16 cellular contexts compared by ENCODE assay signal in genomic region chr7:139623518-139623917, GRCh38.
DNase-seq lines count a peak whose midpoint lies in the region; ATAC-seq and TF ChIP-seq lines count a peak whose summit lies in the region.
"Had no signal": no experiment of that assay in that cellular context is flagged by ENCODE, and none has a peak within 500 bp of the region (broad histone marks: within the 10 kb centered on the region; RNA-seq: fewer than 3 reads in every experiment).

No MANE protein-coding gene starts in this region.

- no peak overlapping the region for H3K27ac Mint-ChIP-seq in activated CD8-positive, alpha-beta T cell treated with anti-CD3 and anti-CD28 coated beads for 36 hours
- H3K27ac Mint-ChIP-seq in activated CD8-positive, alpha-beta T cell treated with anti-CD3 and anti-CD28 coated beads, Interleukin-2, amount 10 ng/mL, durations not matched to agents 7 days and 5 days: no peak overlapping the region
- H3K27ac Mint-ChIP-seq in WTC11: no peak overlapping the region
- H3K27ac Mint-ChIP-seq in natural killer cell treated with Interleukin-12 subunit alpha and Interleukin-12 subunit beta and Interleukin-15 and Interleukin-18, amount 100 ng/mL, for 72 hours: peak overlapping the region; percentile 60 to 62

- peak; percentile 68 for ATAC-seq in activated CD8-positive, alpha-beta T cell treated with anti-CD3 and anti-CD28 coated beads for 36 hours
- ATAC-seq in activated CD8-positive, alpha-beta T cell treated with anti-CD3 and anti-CD28 coated beads, Interleukin-2, amount 10 ng/mL, durations not matched to agents 7 days and 5 days: no peak
- ATAC-seq in WTC11 (peak; percentile 25), HG02840 (IDR thresholded peaks at IDR 0.05; ENCODE audit: low FRiP score, unreplicated experiment) (no peak)
- peak in 1 of 2 donors; percentile 62 for ATAC-seq in natural killer cell treated with Interleukin-12 subunit alpha and Interleukin-12 subunit beta and Interleukin-15 and Interleukin-18, amount 100 ng/mL, for 72 hours
- ATAC-seq: gastroesophageal sphincter, Panc1 had no signal

- POLR2A ChIA-PET in activated CD8-positive, alpha-beta T cell treated with anti-CD3 and anti-CD28 coated beads for 36 hours (lab: Charles Lee): no interaction called here
- POLR2A ChIA-PET in activated CD8-positive, alpha-beta T cell treated with anti-CD3 and anti-CD28 coated beads, Interleukin-2, amount 10 ng/mL, durations not matched to agents 7 days and 5 days (lab: Charles Lee): no interaction called here
- POLR2A ChIA-PET in WTC11 (lab: Charles Lee): no interaction called here

- H3K4me1 Mint-ChIP-seq in activated CD8-positive, alpha-beta T cell treated with anti-CD3 and anti-CD28 coated beads for 36 hours (ENCODE audit: low read depth): peaks cover 38% of the 10 kb centered on the region
- peaks cover 58% of the 10 kb centered on the region for H3K4me1 Mint-ChIP-seq in activated CD8-positive, alpha-beta T cell treated with anti-CD3 and anti-CD28 coated beads, Interleukin-2, amount 10 ng/mL, durations not matched to agents 7 days and 5 days (ENCODE audit: low read depth)
- H3K4me1 Mint-ChIP-seq in WTC11: peaks cover 10% of the 10 kb centered on the region
- H3K4me1 Mint-ChIP-seq in natural killer cell treated with Interleukin-12 subunit alpha and Interleukin-12 subunit beta and Interleukin-15 and Interleukin-18, amount 100 ng/mL, for 72 hours (ENCODE audit: low read depth in 2 of 2): peaks cover 40 to 45% of the 10 kb centered on the region in 2 donors

- CTCF ChIA-PET in activated CD8-positive, alpha-beta T cell treated with anti-CD3 and anti-CD28 coated beads for 36 hours (lab: Charles Lee): interaction anchor here (3.3 kb wide), 1 partner anchor 23 kb away, joined by 21 read pairs; no protein-coding TSS in a partner anchor
- CTCF ChIA-PET in activated CD8-positive, alpha-beta T cell treated with anti-CD3 and anti-CD28 coated beads, Interleukin-2, amount 10 ng/mL, durations not matched to agents 7 days and 5 days (lab: Charles Lee): interaction anchor here (1.3 to 1.5 kb wide), 2 partner anchors 189 to 318 kb away, joined by 3 to 4 read pairs; no protein-coding TSS in a partner anchor
- CTCF ChIA-PET in WTC11 (lab: Charles Lee): interaction anchor here (1.2 to 1.4 kb wide), 2 partner anchors 22 to 124 kb away, joined by 3 to 4 read pairs; no protein-coding TSS in a partner anchor

- no peak overlapping the region for H3K4me3 Mint-ChIP-seq in activated CD8-positive, alpha-beta T cell treated with anti-CD3 and anti-CD28 coated beads for 36 hours
- no peak overlapping the region for H3K4me3 Mint-ChIP-seq in activated CD8-positive, alpha-beta T cell treated with anti-CD3 and anti-CD28 coated beads, Interleukin-2, amount 10 ng/mL, durations not matched to agents 7 days and 5 days
- H3K4me3 Mint-ChIP-seq in WTC11: no peak overlapping the region
- H3K4me3 Mint-ChIP-seq in natural killer cell treated with Interleukin-12 subunit alpha and Interleukin-12 subunit beta and Interleukin-15 and Interleukin-18, amount 100 ng/mL, for 72 hours: no peak overlapping the region
- H3K4me3 Mint-ChIP-seq: nephron had no signal

- peak; percentile 65 for DNase-seq in activated CD8-positive, alpha-beta T cell treated with anti-CD3 and anti-CD28 coated beads for 36 hours
- DNase-seq in activated CD8-positive, alpha-beta T cell treated with anti-CD3 and anti-CD28 coated beads, Interleukin-2, amount 10 ng/mL, durations not matched to agents 7 days and 5 days: no peak
- peak; percentile 30 for DNase-seq in Daoy (ENCODE audit: low read depth)
- no peak for DNase-seq in WTC11 (ENCODE audit: low spot score)
- DNase-seq in natural killer cell treated with Interleukin-12 subunit alpha and Interleukin-12 subunit beta and Interleukin-15 and Interleukin-18, amount 100 ng/mL, for 72 hours (ENCODE audit: low spot score): no peak
- no peak for DNase-seq in epidermal melanocyte (ENCODE audit: insufficient read length, low spot score)
- no peak for DNase-seq in NCI-H2171 (lab: John Stamatoyannopoulos, UW)
- DNase-seq: amygdala, DMS 273 treated with DMSO at 0.1 percent for 48 hours, Kasumi-1, NCI-H1694, NCI-H526 had no signal

- H3K9me3 Mint-ChIP-seq in activated CD8-positive, alpha-beta T cell treated with anti-CD3 and anti-CD28 coated beads for 36 hours: no peaks in the 10 kb centered on the region
- no peaks in the 10 kb centered on the region for H3K9me3 Mint-ChIP-seq in activated CD8-positive, alpha-beta T cell treated with anti-CD3 and anti-CD28 coated beads, Interleukin-2, amount 10 ng/mL, durations not matched to agents 7 days and 5 days (ENCODE audit: insufficient read depth)
- H3K9me3 Mint-ChIP-seq in WTC11: no peaks in the 10 kb centered on the region
- H3K9me3 Mint-ChIP-seq in natural killer cell treated with Interleukin-12 subunit alpha and Interleukin-12 subunit beta and Interleukin-15 and Interleukin-18, amount 100 ng/mL, for 72 hours: no peaks in the 10 kb centered on the region
- H3K9me3 Mint-ChIP-seq: nephron had no signal

- no peak for TF ChIP-seq CTCF in activated CD8-positive, alpha-beta T cell treated with anti-CD3 and anti-CD28 coated beads for 36 hours (IDR thresholded peaks at IDR 0.05)
- no peak for TF ChIP-seq CTCF in WTC11 (IDR thresholded peaks at IDR 0.05)

- H3K36me3 Mint-ChIP-seq in activated CD8-positive, alpha-beta T cell treated with anti-CD3 and anti-CD28 coated beads for 36 hours (ENCODE audit: low read depth): peaks cover 29% of the 10 kb centered on the region
- H3K36me3 Mint-ChIP-seq in activated CD8-positive, alpha-beta T cell treated with anti-CD3 and anti-CD28 coated beads, Interleukin-2, amount 10 ng/mL, durations not matched to agents 7 days and 5 days (ENCODE audit: low read depth): peaks cover 33% of the 10 kb centered on the region
- peaks cover 7% of the 10 kb centered on the region; the same call in 1 of the 2 replicates for H3K36me3 Mint-ChIP-seq in WTC11
- peaks cover 33% of the 10 kb centered on the region for H3K36me3 Mint-ChIP-seq in natural killer cell treated with Interleukin-12 subunit alpha and Interleukin-12 subunit beta and Interleukin-15 and Interleukin-18, amount 100 ng/mL, for 72 hours

- intact Hi-C loops in activated CD8-positive, alpha-beta T cell treated with anti-CD3 and anti-CD28 coated beads for 36 hours (cut with micrococcal nuclease): no loop called here

- H3K27me3 Mint-ChIP-seq in activated CD8-positive, alpha-beta T cell treated with anti-CD3 and anti-CD28 coated beads for 36 hours: no peaks in the 10 kb centered on the region
- no peaks in the 10 kb centered on the region for H3K27me3 Mint-ChIP-seq in activated CD8-positive, alpha-beta T cell treated with anti-CD3 and anti-CD28 coated beads, Interleukin-2, amount 10 ng/mL, durations not matched to agents 7 days and 5 days (ENCODE audit: low read depth)
- no peaks in the 10 kb centered on the region for H3K27me3 Mint-ChIP-seq in WTC11 (ENCODE audit: low read depth)
- H3K27me3 Mint-ChIP-seq in natural killer cell treated with Interleukin-12 subunit alpha and Interleukin-12 subunit beta and Interleukin-15 and Interleukin-18, amount 100 ng/mL, for 72 hours: no peaks in the 10 kb centered on the region

TF ChIP-seq in WTC11, 78 proteins besides CTCF, POLR2A, EP300 and RAD21:
- TF ChIP-seq, protein P1, sequence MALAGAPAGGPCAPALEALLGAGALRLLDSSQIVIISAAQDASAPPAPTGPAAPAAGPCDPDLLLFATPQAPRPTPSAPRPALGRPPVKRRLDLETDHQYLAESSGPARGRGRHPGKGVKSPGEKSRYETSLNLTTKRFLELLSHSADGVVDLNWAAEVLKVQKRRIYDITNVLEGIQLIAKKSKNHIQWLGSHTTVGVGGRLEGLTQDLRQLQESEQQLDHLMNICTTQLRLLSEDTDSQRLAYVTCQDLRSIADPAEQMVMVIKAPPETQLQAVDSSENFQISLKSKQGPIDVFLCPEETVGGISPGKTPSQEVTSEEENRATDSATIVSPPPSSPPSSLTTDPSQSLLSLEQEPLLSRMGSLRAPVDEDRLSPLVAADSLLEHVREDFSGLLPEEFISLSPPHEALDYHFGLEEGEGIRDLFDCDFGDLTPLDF (CRISPR knock-in tag; IDR thresholded peaks at IDR 0.05): no peak
- TF ChIP-seq CREB1 (CRISPR knock-in tag; IDR thresholded peaks at IDR 0.05) (no peak), SP1 (CRISPR knock-in tag; conservative IDR thresholded peaks at IDR 0.05) (no peak)

Comparison
In these comparisons a context has a peak if more than half of its experiments do, and no peak if none do; other contexts are left out.
1. ATAC-seq: peak in activated CD8-positive, alpha-beta T cell treated with anti-CD3 and anti-CD28 coated beads for 36 hours (single experiment) and WTC11 (single experiment); none in activated CD8-positive, alpha-beta T cell treated with anti-CD3 and anti-CD28 coated beads, Interleukin-2, amount 10 ng/mL, durations not matched to agents 7 days and 5 days (single experiment) and HG02840 (single experiment).
2. DNase-seq: peak in activated CD8-positive, alpha-beta T cell treated with anti-CD3 and anti-CD28 coated beads for 36 hours (single experiment) and Daoy (single experiment); none in activated CD8-positive, alpha-beta T cell treated with anti-CD3 and anti-CD28 coated beads, Interleukin-2, amount 10 ng/mL, durations not matched to agents 7 days and 5 days (single experiment), WTC11 (single experiment), natural killer cell treated with Interleukin-12 subunit alpha and Interleukin-12 subunit beta and Interleukin-15 and Interleukin-18, amount 100 ng/mL, for 72 hours (single experiment), epidermal melanocyte (single experiment) and NCI-H2171 (single experiment).
3. H3K27ac Mint-ChIP-seq: peak in natural killer cell treated with Interleukin-12 subunit alpha and Interleukin-12 subunit beta and Interleukin-15 and Interleukin-18, amount 100 ng/mL, for 72 hours (2 of 2); none in activated CD8-positive, alpha-beta T cell treated with anti-CD3 and anti-CD28 coated beads for 36 hours (single experiment), activated CD8-positive, alpha-beta T cell treated with anti-CD3 and anti-CD28 coated beads, Interleukin-2, amount 10 ng/mL, durations not matched to agents 7 days and 5 days (single experiment) and WTC11 (single experiment).